In the genomic region with DNA sequence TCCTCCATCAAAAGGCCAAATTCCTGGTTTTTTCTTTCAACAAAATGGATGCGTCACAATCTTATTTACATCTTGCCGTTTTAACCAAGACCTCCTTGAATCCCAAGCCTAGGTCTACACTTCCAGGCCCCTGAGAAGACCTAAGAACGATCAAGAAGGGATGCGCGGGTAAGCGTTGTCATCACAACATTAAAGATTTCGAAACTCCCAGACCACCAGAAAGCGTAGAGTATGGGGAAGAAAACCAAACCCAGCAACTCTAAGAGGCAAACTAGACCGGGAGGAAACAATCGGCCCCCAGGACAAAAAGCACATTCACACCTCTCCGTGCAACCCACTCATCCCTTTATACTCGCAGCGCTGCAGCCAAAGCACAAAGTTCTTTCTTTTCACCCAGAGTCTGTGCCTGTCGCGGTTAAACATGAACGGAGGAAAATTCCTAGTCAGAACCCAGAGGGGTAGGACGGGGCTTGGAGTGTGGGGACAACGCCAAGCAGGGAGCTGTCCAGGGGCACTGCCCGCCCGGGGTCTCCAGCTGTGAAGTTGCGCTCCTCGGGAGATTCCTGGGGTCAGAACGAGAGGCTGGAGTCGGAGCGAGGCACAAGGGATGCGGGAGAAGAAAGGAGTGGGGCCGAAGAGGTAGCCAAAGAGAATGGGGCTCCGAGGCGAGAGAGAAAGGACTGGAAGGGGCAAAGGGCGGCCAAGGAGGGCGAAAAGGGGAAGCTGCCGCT, we compare ENCODE assay signal across 1 cellular context.
A peak's percentile ranks its signal among the peaks of the same experiment; 100 is the strongest.
TF ChIP-seq lines count a peak whose summit lies in the region.

No MANE protein-coding gene starts in this region.

TF ChIP-seq in HepG2, 621 proteins besides CTCF, POLR2A, EP300 and RAD21 (continued from another document and continues in another):
- TF ChIP-seq, protein P1, sequence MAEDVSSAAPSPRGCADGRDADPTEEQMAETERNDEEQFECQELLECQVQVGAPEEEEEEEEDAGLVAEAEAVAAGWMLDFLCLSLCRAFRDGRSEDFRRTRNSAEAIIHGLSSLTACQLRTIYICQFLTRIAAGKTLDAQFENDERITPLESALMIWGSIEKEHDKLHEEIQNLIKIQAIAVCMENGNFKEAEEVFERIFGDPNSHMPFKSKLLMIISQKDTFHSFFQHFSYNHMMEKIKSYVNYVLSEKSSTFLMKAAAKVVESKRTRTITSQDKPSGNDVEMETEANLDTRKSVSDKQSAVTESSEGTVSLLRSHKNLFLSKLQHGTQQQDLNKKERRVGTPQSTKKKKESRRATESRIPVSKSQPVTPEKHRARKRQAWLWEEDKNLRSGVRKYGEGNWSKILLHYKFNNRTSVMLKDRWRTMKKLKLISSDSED (CRISPR knock-in tag; IDR thresholded peaks at IDR 0.05): no peak
- TF ChIP-seq ZNF337 (CRISPR knock-in tag; IDR thresholded peaks at IDR 0.05; ENCODE audit: borderline replicate concordance, low read depth) (no peak), ZNF260 (CRISPR knock-in tag; IDR thresholded peaks at IDR 0.05; ENCODE audit: borderline replicate concordance, low read depth) (0 out of 2 replicates have a peak, but pooled peaks have one; percentile 31), ZNF367 (CRISPR knock-in tag; IDR thresholded peaks at IDR 0.05; ENCODE audit: borderline replicate concordance) (no peak), TRIM24 (CRISPR knock-in tag; IDR thresholded peaks at IDR 0.05) (no peak), ZNF160 (CRISPR knock-in tag; IDR thresholded peaks at IDR 0.05) (no peak), DNMT3B (CRISPR knock-in tag; conservative IDR thresholded peaks at IDR 0.05) (peak; percentile 75; the same call in 1 of the 2 replicates), TOE1 (CRISPR knock-in tag; IDR thresholded peaks at IDR 0.05) (no peak), ZNF567 (CRISPR knock-in tag; IDR thresholded peaks at IDR 0.05; ENCODE audit: borderline replicate concordance) (peak; percentile 52; the same call in 1 of the 2 replicates), HES4 (CRISPR knock-in tag; IDR thresholded peaks at IDR 0.05; ENCODE audit: borderline replicate concordance) (no peak), SNAPC2 (CRISPR knock-in tag; IDR thresholded peaks at IDR 0.05) (no peak), HNRNPK (IDR thresholded peaks at IDR 0.05; ENCODE audit: low read depth, low read length, poor library complexity, severe bottlenecking) (no peak), PHF5A (CRISPR knock-in tag; IDR thresholded peaks at IDR 0.05; ENCODE audit: low read depth, unreplicated experiment) (peak; percentile 6), SNRNP70 (IDR thresholded peaks at IDR 0.05; ENCODE audit: low read depth, low read length) (no peak), SP1 (IDR thresholded peaks at IDR 0.05) (no peak), SP1 (CRISPR knock-in tag; IDR thresholded peaks at IDR 0.05) (no peak), ZNF777 (CRISPR knock-in tag; IDR thresholded peaks at IDR 0.05) (0 out of 2 replicates have a peak, but pooled peaks have one; percentile 9), KAT8 (CRISPR knock-in tag; IDR thresholded peaks at IDR 0.05) (no peak), ZNF329 (CRISPR knock-in tag; IDR thresholded peaks at IDR 0.05; ENCODE audit: low read depth) (no peak)
- TF ChIP-seq, protein P2, sequence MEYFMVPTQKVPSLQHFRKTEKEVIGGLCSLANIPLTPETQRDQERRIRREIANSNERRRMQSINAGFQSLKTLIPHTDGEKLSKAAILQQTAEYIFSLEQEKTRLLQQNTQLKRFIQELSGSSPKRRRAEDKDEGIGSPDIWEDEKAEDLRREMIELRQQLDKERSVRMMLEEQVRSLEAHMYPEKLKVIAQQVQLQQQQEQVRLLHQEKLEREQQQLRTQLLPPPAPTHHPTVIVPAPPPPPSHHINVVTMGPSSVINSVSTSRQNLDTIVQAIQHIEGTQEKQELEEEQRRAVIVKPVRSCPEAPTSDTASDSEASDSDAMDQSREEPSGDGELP (IDR thresholded peaks at IDR 0.05; ENCODE audit: borderline replicate concordance, low read depth): peak; percentile 26; the same call in 1 of the 2 replicates
- TF ChIP-seq, protein P3, sequence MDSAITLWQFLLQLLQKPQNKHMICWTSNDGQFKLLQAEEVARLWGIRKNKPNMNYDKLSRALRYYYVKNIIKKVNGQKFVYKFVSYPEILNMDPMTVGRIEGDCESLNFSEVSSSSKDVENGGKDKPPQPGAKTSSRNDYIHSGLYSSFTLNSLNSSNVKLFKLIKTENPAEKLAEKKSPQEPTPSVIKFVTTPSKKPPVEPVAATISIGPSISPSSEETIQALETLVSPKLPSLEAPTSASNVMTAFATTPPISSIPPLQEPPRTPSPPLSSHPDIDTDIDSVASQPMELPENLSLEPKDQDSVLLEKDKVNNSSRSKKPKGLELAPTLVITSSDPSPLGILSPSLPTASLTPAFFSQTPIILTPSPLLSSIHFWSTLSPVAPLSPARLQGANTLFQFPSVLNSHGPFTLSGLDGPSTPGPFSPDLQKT (CRISPR knock-in tag; IDR thresholded peaks at IDR 0.05; ENCODE audit: borderline replicate concordance): peak; percentile 74; the same call in 1 of the 2 replicates
- TF ChIP-seq, protein P4, sequence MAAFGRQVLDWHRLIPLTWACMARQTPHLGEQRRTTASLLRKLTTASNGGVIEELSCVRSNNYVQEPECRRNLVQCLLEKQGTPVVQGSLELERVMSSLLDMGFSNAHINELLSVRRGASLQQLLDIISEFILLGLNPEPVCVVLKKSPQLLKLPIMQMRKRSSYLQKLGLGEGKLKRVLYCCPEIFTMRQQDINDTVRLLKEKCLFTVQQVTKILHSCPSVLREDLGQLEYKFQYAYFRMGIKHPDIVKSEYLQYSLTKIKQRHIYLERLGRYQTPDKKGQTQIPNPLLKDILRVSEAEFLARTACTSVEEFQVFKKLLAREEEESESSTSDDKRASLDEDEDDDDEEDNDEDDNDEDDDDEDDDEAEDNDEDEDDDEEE (CRISPR knock-in tag; IDR thresholded peaks at IDR 0.05): no peak
- TF ChIP-seq, protein P5, sequence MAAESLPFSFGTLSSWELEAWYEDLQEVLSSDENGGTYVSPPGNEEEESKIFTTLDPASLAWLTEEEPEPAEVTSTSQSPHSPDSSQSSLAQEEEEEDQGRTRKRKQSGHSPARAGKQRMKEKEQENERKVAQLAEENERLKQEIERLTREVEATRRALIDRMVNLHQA (CRISPR knock-in tag; IDR thresholded peaks at IDR 0.05): no peak
- TF ChIP-seq, protein P6, sequence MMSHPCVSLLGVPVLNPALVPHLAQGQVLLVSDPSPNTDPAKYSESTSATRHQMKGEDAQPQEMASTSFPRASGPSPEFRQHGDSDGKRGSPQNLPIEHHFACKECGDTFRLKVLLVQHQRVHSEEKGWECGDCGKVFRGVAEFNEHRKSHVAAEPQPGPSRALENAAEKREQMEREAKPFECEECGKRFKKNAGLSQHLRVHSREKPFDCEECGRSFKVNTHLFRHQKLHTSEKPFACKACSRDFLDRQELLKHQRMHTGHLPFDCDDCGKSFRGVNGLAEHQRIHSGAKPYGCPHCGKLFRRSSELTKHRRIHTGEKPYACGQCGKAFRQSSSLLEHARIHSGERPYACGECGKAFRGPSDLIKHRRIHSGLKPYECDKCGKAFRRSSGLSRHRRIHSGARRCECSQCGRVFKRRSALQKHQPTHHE (CRISPR knock-in tag; IDR thresholded peaks at IDR 0.05; ENCODE audit: borderline replicate concordance): no peak
- TF ChIP-seq, protein P7, sequence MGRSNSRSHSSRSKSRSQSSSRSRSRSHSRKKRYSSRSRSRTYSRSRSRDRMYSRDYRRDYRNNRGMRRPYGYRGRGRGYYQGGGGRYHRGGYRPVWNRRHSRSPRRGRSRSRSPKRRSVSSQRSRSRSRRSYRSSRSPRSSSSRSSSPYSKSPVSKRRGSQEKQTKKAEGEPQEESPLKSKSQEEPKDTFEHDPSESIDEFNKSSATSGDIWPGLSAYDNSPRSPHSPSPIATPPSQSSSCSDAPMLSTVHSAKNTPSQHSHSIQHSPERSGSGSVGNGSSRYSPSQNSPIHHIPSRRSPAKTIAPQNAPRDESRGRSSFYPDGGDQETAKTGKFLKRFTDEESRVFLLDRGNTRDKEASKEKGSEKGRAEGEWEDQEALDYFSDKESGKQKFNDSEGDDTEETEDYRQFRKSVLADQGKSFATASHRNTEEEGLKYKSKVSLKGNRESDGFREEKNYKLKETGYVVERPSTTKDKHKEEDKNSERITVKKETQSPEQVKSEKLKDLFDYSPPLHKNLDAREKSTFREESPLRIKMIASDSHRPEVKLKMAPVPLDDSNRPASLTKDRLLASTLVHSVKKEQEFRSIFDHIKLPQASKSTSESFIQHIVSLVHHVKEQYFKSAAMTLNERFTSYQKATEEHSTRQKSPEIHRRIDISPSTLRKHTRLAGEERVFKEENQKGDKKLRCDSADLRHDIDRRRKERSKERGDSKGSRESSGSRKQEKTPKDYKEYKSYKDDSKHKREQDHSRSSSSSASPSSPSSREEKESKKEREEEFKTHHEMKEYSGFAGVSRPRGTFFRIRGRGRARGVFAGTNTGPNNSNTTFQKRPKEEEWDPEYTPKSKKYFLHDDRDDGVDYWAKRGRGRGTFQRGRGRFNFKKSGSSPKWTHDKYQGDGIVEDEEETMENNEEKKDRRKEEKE (IDR thresholded peaks at IDR 0.05): no peak
- TF ChIP-seq, protein P8, sequence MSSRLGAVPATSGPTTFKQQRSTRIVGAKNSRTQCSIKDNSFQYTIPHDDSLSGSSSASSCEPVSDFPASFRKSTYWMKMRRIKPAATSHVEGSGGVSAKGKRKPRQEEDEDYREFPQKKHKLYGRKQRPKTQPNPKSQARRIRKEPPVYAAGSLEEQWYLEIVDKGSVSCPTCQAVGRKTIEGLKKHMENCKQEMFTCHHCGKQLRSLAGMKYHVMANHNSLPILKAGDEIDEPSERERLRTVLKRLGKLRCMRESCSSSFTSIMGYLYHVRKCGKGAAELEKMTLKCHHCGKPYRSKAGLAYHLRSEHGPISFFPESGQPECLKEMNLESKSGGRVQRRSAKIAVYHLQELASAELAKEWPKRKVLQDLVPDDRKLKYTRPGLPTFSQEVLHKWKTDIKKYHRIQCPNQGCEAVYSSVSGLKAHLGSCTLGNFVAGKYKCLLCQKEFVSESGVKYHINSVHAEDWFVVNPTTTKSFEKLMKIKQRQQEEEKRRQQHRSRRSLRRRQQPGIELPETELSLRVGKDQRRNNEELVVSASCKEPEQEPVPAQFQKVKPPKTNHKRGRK (CRISPR knock-in tag; IDR thresholded peaks at IDR 0.05): peak; percentile 71; the same call in 1 of the 2 replicates
- TF ChIP-seq, protein P9, sequence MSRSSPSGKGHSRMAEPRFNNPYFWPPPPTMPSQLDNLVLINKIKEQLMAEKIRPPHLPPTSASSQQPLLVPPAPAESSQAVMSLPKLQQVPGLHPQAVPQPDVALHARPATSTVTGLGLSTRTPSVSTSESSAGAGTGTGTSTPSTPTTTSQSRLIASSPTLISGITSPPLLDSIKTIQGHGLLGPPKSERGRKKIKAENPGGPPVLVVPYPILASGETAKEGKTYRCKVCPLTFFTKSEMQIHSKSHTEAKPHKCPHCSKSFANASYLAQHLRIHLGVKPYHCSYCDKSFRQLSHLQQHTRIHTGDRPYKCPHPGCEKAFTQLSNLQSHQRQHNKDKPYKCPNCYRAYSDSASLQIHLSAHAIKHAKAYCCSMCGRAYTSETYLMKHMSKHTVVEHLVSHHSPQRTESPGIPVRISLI (CRISPR knock-in tag; IDR thresholded peaks at IDR 0.05; ENCODE audit: borderline replicate concordance): no peak
- TF ChIP-seq, protein P10, sequence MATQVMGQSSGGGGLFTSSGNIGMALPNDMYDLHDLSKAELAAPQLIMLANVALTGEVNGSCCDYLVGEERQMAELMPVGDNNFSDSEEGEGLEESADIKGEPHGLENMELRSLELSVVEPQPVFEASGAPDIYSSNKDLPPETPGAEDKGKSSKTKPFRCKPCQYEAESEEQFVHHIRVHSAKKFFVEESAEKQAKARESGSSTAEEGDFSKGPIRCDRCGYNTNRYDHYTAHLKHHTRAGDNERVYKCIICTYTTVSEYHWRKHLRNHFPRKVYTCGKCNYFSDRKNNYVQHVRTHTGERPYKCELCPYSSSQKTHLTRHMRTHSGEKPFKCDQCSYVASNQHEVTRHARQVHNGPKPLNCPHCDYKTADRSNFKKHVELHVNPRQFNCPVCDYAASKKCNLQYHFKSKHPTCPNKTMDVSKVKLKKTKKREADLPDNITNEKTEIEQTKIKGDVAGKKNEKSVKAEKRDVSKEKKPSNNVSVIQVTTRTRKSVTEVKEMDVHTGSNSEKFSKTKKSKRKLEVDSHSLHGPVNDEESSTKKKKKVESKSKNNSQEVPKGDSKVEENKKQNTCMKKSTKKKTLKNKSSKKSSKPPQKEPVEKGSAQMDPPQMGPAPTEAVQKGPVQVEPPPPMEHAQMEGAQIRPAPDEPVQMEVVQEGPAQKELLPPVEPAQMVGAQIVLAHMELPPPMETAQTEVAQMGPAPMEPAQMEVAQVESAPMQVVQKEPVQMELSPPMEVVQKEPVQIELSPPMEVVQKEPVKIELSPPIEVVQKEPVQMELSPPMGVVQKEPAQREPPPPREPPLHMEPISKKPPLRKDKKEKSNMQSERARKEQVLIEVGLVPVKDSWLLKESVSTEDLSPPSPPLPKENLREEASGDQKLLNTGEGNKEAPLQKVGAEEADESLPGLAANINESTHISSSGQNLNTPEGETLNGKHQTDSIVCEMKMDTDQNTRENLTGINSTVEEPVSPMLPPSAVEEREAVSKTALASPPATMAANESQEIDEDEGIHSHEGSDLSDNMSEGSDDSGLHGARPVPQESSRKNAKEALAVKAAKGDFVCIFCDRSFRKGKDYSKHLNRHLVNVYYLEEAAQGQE (IDR thresholded peaks at IDR 0.05; ENCODE audit: borderline replicate concordance in 1 of 2, low read depth in 1 of 2, low read length in 2 of 2): peak; percentile 42 to 86
- TF ChIP-seq, protein P11, sequence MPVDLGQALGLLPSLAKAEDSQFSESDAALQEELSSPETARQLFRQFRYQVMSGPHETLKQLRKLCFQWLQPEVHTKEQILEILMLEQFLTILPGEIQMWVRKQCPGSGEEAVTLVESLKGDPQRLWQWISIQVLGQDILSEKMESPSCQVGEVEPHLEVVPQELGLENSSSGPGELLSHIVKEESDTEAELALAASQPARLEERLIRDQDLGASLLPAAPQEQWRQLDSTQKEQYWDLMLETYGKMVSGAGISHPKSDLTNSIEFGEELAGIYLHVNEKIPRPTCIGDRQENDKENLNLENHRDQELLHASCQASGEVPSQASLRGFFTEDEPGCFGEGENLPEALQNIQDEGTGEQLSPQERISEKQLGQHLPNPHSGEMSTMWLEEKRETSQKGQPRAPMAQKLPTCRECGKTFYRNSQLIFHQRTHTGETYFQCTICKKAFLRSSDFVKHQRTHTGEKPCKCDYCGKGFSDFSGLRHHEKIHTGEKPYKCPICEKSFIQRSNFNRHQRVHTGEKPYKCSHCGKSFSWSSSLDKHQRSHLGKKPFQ (CRISPR knock-in tag; IDR thresholded peaks at IDR 0.05; ENCODE audit: insufficient replicate concordance): peak; percentile 39
- TF ChIP-seq, protein P12, sequence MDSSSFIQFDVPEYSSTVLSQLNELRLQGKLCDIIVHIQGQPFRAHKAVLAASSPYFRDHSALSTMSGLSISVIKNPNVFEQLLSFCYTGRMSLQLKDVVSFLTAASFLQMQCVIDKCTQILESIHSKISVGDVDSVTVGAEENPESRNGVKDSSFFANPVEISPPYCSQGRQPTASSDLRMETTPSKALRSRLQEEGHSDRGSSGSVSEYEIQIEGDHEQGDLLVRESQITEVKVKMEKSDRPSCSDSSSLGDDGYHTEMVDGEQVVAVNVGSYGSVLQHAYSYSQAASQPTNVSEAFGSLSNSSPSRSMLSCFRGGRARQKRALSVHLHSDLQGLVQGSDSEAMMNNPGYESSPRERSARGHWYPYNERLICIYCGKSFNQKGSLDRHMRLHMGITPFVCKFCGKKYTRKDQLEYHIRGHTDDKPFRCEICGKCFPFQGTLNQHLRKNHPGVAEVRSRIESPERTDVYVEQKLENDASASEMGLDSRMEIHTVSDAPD (CRISPR knock-in tag; IDR thresholded peaks at IDR 0.05): no peak
